Comparison of ENCODE assay signal across 1 cellular context in the genomic region with DNA sequence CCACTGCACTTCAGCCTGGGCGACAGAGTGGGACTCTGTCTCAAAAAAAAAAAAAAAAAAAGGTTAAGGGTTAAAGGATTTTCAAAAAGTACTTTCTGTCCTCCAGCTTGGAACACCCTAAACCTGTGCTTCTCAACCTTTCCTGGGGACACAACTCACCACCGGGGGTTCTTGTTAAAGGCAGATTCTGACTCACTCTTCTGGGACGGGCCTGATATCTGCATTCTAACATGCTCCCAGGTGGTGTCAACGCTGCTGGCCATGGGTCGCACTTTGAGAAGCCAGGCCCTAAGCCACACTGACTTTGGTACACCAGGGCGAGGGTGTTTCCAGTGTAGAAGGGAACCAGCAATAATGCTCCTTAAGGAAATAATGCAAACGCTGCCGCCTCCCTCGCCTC.
TF ChIP-seq lines count a peak whose summit lies in the region.

No MANE protein-coding gene starts in this region.

TF ChIP-seq in A549, 52 proteins besides CTCF, POLR2A, EP300 and RAD21 (continued from another document):
- TF ChIP-seq, protein P1, sequence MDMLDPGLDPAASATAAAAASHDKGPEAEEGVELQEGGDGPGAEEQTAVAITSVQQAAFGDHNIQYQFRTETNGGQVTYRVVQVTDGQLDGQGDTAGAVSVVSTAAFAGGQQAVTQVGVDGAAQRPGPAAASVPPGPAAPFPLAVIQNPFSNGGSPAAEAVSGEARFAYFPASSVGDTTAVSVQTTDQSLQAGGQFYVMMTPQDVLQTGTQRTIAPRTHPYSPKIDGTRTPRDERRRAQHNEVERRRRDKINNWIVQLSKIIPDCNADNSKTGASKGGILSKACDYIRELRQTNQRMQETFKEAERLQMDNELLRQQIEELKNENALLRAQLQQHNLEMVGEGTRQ (IDR thresholded peaks at IDR 0.05), result no peak
- TF ChIP-seq JUN (IDR thresholded peaks at IDR 0.05), result no peak
- no peak for TF ChIP-seq BHLHE40 (IDR thresholded peaks at IDR 0.05; ENCODE audit: low read depth, low read length)
- no peak for TF ChIP-seq CEBPB (IDR thresholded peaks at IDR 0.05)
- no peak for TF ChIP-seq PHF8 (IDR thresholded peaks at IDR 0.05; ENCODE audit: borderline replicate concordance, low read depth)
- TF ChIP-seq HDAC2 (IDR thresholded peaks at IDR 0.05), result no peak
- no peak for TF ChIP-seq NR3C1 (IDR thresholded peaks at IDR 0.05)
- no peak for TF ChIP-seq ESRRA (IDR thresholded peaks at IDR 0.05; ENCODE audit: borderline replicate concordance, low read length)
- TF ChIP-seq CBX2 (IDR thresholded peaks at IDR 0.05; ENCODE audit: borderline replicate concordance, low read depth), result no peak
- no peak for TF ChIP-seq TFCP2L1 (CRISPR knock-in tag; IDR thresholded peaks at IDR 0.05)
